ENCODE assay signal across 8 cellular contexts in the genomic region with DNA sequence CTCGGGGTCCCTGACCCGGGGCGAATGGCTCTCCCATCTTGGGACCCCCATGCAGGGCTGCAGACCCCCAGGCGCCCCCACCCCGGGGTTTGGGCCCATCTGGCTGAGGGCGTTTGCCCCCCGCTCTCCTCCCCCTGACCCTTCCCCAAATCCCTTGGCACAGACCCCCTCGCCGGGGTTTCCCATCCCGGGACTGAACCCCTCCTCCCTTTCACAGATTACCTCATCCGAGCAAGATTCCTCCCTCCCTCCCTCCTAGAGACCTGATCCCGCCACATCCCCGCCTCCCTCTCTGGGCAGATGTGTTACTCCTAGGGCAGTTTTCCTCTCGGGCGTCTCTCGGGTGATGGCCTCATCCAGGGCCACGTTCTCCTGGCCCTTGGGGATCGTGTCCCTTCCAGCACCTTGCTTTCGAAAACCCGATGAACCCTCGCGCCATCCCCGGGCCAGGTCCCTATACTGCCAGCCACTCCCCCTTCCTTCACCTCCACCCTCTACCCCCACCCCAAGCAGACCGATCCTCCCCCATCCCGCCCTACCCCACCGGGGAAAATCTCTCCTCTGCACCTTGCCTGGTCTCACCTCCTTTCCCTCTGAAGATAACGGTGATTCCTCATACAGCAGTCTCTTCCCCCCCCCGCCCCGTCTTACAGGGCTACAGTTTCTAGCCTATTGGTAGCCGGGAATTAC. TPM values are rescaled to one million over a fixed set of nuclear protein-coding genes. Genes with fewer than 3 reads are reported as not detected.
A peak's percentile ranks its signal among the peaks of the same experiment; 100 is the strongest.
DNase-seq lines count a peak whose midpoint lies in the region; ATAC-seq and TF ChIP-seq lines count a peak whose summit lies in the region.

No MANE protein-coding gene starts in this region.

- H4K91ac ChIP-seq in trophoblast cell (ENCODE audit: low read depth, low read length): peak overlapping the region; percentile 82

- peak overlapping the region; percentile 90 to 96 for H3K27ac Mint-ChIP-seq in activated naive CD4-positive, alpha-beta T cell treated with anti-CD3 and anti-CD28 coated beads, Interleukin-2, amount 50 U/mL, for 72 hours

- no peak for TF ChIP-seq POLR2A in heart left ventricle (IDR thresholded peaks at IDR 0.05)

- TF ChIP-seq CTCF in GM20000 (IDR thresholded peaks at IDR 0.05; ENCODE audit: extremely low read depth, missing control alignments) (no peak), RWPE2 (IDR thresholded peaks at IDR 0.05; ENCODE audit: poor library complexity, severe bottlenecking) (no peak), heart left ventricle (IDR thresholded peaks at IDR 0.05) (no peak)

- DNase-seq in GM20000 (ENCODE audit: low spot score) (peak; percentile 51), RWPE2 (ENCODE audit: low spot score) (no peak), heart left ventricle (peak; percentile 20 to 65 (median 41)), trophoblast cell (peak; percentile 28 to 38), MV-4-11 (lab: John Stamatoyannopoulos, UW) (no peak)
- peak; percentile 50 to 58 for DNase-seq in activated naive CD4-positive, alpha-beta T cell treated with anti-CD3 and anti-CD28 coated beads, Interleukin-2, amount 50 U/mL, for 72 hours (ENCODE audit: low spot score in 2 of 2)

- peak overlapping the region; percentile 97 for H3K4me2 ChIP-seq in trophoblast cell (ENCODE audit: low read length)

- peak overlapping the region; percentile 60 for H3K27ac ChIP-seq in ACC112 (ENCODE audit: low read depth, low read length)
- H3K27ac ChIP-seq in RWPE2 (ENCODE audit: poor library complexity, severe bottlenecking): peak overlapping the region; percentile 84
- H3K27ac ChIP-seq in heart left ventricle: peak overlapping the region; percentile 78 to 96 (median 90)
- H3K27ac ChIP-seq in trophoblast cell (ENCODE audit: low read depth, low read length): no peak overlapping the region

- peak overlapping the region; percentile 85 for H3K4ac ChIP-seq in trophoblast cell (ENCODE audit: low read depth, low read length)

- H3K18ac ChIP-seq in trophoblast cell (ENCODE audit: low read length): peak overlapping the region; percentile 75

- peaks cover 7% of the 10 kb centered on the region for H3K79me1 ChIP-seq in trophoblast cell (ENCODE audit: low read length)

- peaks cover 57% of the 10 kb centered on the region for H3K79me2 ChIP-seq in ACC112 (ENCODE audit: control insufficient read depth, insufficient read depth, low read length, unreplicated experiment)
- peaks cover 8% of the 10 kb centered on the region for H3K79me2 ChIP-seq in trophoblast cell (ENCODE audit: control insufficient read depth, insufficient read depth, low read length, poor library complexity)

- H2BK12ac ChIP-seq in trophoblast cell (ENCODE audit: low read length): no peak overlapping the region

- H2BK120ac ChIP-seq in trophoblast cell (ENCODE audit: insufficient read depth, low read length, poor library complexity): peak overlapping the region; percentile 76

- H3K4me1 ChIP-seq in ACC112 (ENCODE audit: control insufficient read depth, insufficient read depth, low read length, unreplicated experiment): peaks cover 31% of the 10 kb centered on the region
- peaks cover 25% of the 10 kb centered on the region for H3K4me1 ChIP-seq in RWPE2 (ENCODE audit: insufficient read depth, poor library complexity, severe bottlenecking)
- peaks cover 0 to 68% (median 45%) of the 10 kb centered on the region in 12 donors for H3K4me1 ChIP-seq in heart left ventricle
- H3K4me1 ChIP-seq in trophoblast cell (ENCODE audit: control insufficient read depth in 1 of 2, insufficient read depth in 2 of 2, low read length in 2 of 2): peaks cover 13 to 16% of the 10 kb centered on the region in 2 experiments

- H2AFZ ChIP-seq in ACC112 (ENCODE audit: low read length, unreplicated experiment) (peak overlapping the region; percentile 58), trophoblast cell (ENCODE audit: insufficient read depth, low read length, poor library complexity) (no peak overlapping the region)

- H3K9me3 ChIP-seq in RWPE2 (ENCODE audit: severe bottlenecking) (no peaks in the 10 kb centered on the region), heart left ventricle (no peaks in the 10 kb centered on the region), trophoblast cell (ENCODE audit: insufficient read depth, low read depth, low read length) (no peaks in the 10 kb centered on the region)

- H2BK5ac ChIP-seq in trophoblast cell (ENCODE audit: low read depth, low read length, poor library complexity): peak overlapping the region; percentile 6

- no peak overlapping the region for H3K23ac ChIP-seq in trophoblast cell (ENCODE audit: low read length)

- no peaks in the 10 kb centered on the region for H3K9me3 Mint-ChIP-seq in activated naive CD4-positive, alpha-beta T cell treated with anti-CD3 and anti-CD28 coated beads, Interleukin-2, amount 50 U/mL, for 72 hours

- peak overlapping the region; percentile 51 for H2AK5ac ChIP-seq in trophoblast cell (ENCODE audit: low read length)

- intact Hi-C loops in heart left ventricle (cut with DNase I): loop anchor here in 9 of 10 donors (5.0 to 10.0 kb wide), 4 partner anchors 35 to 50 kb away; a partner anchor contains a TSS

- peaks cover 0 to 5% of the 10 kb centered on the region in 2 donors for H3K36me3 Mint-ChIP-seq in activated naive CD4-positive, alpha-beta T cell treated with anti-CD3 and anti-CD28 coated beads, Interleukin-2, amount 50 U/mL, for 72 hours

- peaks cover 8% of the 10 kb centered on the region; the same call in 1 of the 2 replicates for H3K36me3 ChIP-seq in ACC112 (ENCODE audit: insufficient read depth, low read length)
- peaks cover 13% of the 10 kb centered on the region for H3K36me3 ChIP-seq in RWPE2 (ENCODE audit: low read depth)
- H3K36me3 ChIP-seq in heart left ventricle: peaks cover 0 to 4% (median 0%) of the 10 kb centered on the region in 9 donors
- H3K36me3 ChIP-seq in trophoblast cell (ENCODE audit: control insufficient read depth in 1 of 2, insufficient read depth in 2 of 2, low read length in 2 of 2): no peaks in the 10 kb centered on the region

- H3K4me3 ChIP-seq in ACC112 (ENCODE audit: low read depth, low read length) (peak overlapping the region; percentile 92), RWPE2 (ENCODE audit: severe bottlenecking) (peak overlapping the region; percentile 97), heart left ventricle (peak overlapping the region; percentile 81 to 99 (median 96)), trophoblast cell (ENCODE audit: low read depth, low read length) (peak overlapping the region; percentile 92)

- peak overlapping the region; percentile 58 for H4K12ac ChIP-seq in trophoblast cell (ENCODE audit: low read depth, low read length)

- peak overlapping the region; percentile 76 for H3K9ac ChIP-seq in trophoblast cell (ENCODE audit: low read length)

- WGBS in heart left ventricle, 4 donors: 0 to 1% (median 1%) methylated on average over 22 to 30 of the region's 30 CpGs
- no CpG with 5 or more reads among the region's 30 CpGs for WGBS in trophoblast cell (ENCODE audit: extremely low coverage, insufficient coverage, insufficient read length)

- H3K27me3 ChIP-seq in ACC112 (ENCODE audit: insufficient read depth, low read length) (no peaks in the 10 kb centered on the region), RWPE2 (ENCODE audit: insufficient read depth, poor library complexity, severe bottlenecking) (no peaks in the 10 kb centered on the region), heart left ventricle (no peaks in the 10 kb centered on the region), trophoblast cell (ENCODE audit: insufficient read depth, low read length) (no peaks in the 10 kb centered on the region)

- H4K8ac ChIP-seq in trophoblast cell (ENCODE audit: low read depth, low read length): peak overlapping the region; percentile 64

- peak overlapping the region; percentile 71 for H3K14ac ChIP-seq in trophoblast cell (ENCODE audit: low read length)

- ATAC-seq in RWPE2 (ENCODE audit: low read depth) (peak; percentile 40), heart left ventricle (no peak), GM18520 (IDR thresholded peaks at IDR 0.05; ENCODE audit: unreplicated experiment) (no peak)
- ATAC-seq in activated naive CD4-positive, alpha-beta T cell treated with anti-CD3 and anti-CD28 coated beads, Interleukin-2, amount 50 U/mL, for 72 hours: peak; percentile 11 to 12

RNA-seq across cellular contexts. Expression of a gene that starts 0.9 kb away (rescaled TPM):
- 10 to 100 TPM; 71.4 to 99.3 TPM for total RNA-seq in activated naive CD4-positive, alpha-beta T cell treated with anti-CD3 and anti-CD28 coated beads, Interleukin-2, amount 50 U/mL, for 72 hours
- total RNA-seq in heart left ventricle: 100 to 1,000 TPM in 1 of 9 donors, 10 to 100 TPM in 8; 16.5 to 117 (median 41.5) TPM
- polyA plus RNA-seq in heart left ventricle: 10 to 100 TPM in 1 of 2 donors, 1 to 10 TPM in 1; 9.9 to 17.6 TPM
- polyA plus RNA-seq in trophoblast cell (2013): 8.9 and 9.1 TPM in 2 replicates

RNA-seq across cellular contexts. Expression of a gene that starts 35.8 kb away (rescaled TPM):
- total RNA-seq in activated naive CD4-positive, alpha-beta T cell treated with anti-CD3 and anti-CD28 coated beads, Interleukin-2, amount 50 U/mL, for 72 hours: 100 to 1,000 TPM; 231 to 249 TPM
- total RNA-seq in heart left ventricle: 100 to 1,000 TPM in 8 of 9 donors, 10 to 100 TPM in 1; 96.4 to 702 (median 559) TPM
- 100 to 1,000 TPM; 299 to 843 TPM for polyA plus RNA-seq in heart left ventricle
- polyA plus RNA-seq in trophoblast cell (2013): 594 and 614 TPM in 2 replicates

Comparison
In these comparisons a context has a peak if more than half of its experiments do, and no peak if none do; other contexts are left out.
1. DNase-seq: peak in GM20000 (single experiment), activated naive CD4-positive, alpha-beta T cell treated with anti-CD3 and anti-CD28 coated beads, Interleukin-2, amount 50 U/mL, for 72 hours (2 of 2), heart left ventricle (5 of 5) and trophoblast cell (2 of 2); none in RWPE2 (single experiment) and MV-4-11 (single experiment).
2. ATAC-seq: peak in RWPE2 (single experiment) and activated naive CD4-positive, alpha-beta T cell treated with anti-CD3 and anti-CD28 coated beads, Interleukin-2, amount 50 U/mL, for 72 hours (2 of 2); none in heart left ventricle (0 of 4) and GM18520 (single experiment).
3. Peak in every context shown above with its lines, with median percentiles within 50 percentile points of each other: H3K4me3 ChIP-seq.